1 cellular context compared by ENCODE assay signal in the genomic region with DNA sequence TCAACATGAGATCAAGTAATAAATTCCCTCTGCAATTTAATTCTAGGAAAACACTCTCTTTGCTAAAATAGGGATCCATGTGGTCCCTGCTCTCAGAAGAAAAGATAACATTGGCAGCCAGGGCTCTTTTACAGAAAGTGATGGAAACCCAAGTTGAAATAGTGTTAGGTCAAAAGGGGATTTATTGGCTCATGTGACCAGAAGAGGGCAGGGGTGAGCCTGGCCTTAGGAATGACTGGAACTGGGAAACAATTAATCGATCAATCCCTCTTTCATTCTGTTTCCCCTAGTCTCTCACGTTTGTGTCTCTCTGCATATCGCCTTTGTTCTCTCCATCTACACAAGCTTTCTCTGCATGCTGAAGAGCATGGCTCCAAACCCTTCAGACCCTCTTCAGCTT.
TF ChIP-seq lines count a peak whose summit lies in the region.

No MANE protein-coding gene starts in this region.

TF ChIP-seq in GM12878, 131 proteins besides CTCF, POLR2A, EP300 and RAD21:
- TF ChIP-seq, protein P1, sequence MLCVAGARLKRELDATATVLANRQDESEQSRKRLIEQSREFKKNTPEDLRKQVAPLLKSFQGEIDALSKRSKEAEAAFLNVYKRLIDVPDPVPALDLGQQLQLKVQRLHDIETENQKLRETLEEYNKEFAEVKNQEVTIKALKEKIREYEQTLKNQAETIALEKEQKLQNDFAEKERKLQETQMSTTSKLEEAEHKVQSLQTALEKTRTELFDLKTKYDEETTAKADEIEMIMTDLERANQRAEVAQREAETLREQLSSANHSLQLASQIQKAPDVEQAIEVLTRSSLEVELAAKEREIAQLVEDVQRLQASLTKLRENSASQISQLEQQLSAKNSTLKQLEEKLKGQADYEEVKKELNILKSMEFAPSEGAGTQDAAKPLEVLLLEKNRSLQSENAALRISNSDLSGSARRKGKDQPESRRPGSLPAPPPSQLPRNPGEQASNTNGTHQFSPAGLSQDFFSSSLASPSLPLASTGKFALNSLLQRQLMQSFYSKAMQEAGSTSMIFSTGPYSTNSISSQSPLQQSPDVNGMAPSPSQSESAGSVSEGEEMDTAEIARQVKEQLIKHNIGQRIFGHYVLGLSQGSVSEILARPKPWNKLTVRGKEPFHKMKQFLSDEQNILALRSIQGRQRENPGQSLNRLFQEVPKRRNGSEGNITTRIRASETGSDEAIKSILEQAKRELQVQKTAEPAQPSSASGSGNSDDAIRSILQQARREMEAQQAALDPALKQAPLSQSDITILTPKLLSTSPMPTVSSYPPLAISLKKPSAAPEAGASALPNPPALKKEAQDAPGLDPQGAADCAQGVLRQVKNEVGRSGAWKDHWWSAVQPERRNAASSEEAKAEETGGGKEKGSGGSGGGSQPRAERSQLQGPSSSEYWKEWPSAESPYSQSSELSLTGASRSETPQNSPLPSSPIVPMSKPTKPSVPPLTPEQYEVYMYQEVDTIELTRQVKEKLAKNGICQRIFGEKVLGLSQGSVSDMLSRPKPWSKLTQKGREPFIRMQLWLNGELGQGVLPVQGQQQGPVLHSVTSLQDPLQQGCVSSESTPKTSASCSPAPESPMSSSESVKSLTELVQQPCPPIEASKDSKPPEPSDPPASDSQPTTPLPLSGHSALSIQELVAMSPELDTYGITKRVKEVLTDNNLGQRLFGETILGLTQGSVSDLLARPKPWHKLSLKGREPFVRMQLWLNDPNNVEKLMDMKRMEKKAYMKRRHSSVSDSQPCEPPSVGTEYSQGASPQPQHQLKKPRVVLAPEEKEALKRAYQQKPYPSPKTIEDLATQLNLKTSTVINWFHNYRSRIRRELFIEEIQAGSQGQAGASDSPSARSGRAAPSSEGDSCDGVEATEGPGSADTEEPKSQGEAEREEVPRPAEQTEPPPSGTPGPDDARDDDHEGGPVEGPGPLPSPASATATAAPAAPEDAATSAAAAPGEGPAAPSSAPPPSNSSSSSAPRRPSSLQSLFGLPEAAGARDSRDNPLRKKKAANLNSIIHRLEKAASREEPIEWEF (IDR thresholded peaks at IDR 0.05; ENCODE audit: insufficient replicate concordance, low read depth, low read length): no peak
- TF ChIP-seq ASH2L (IDR thresholded peaks at IDR 0.05; ENCODE audit: borderline replicate concordance, low read depth) (no peak), FOXM1 (IDR thresholded peaks at IDR 0.05; ENCODE audit: low read depth, low read length) (no peak), JUNB (IDR thresholded peaks at IDR 0.05) (no peak)
